Comparison of ENCODE assay signal across 16 cellular contexts in genomic region chr14:67539116-67539515, GRCh38.
DNase-seq lines count a peak whose midpoint lies in the region; ATAC-seq lines count a peak whose summit lies in the region.
"Had no signal": no experiment of that assay in that cellular context is flagged by ENCODE, and none has a peak within 500 bp of the region (broad histone marks: within the 10 kb centered on the region; RNA-seq: fewer than 3 reads in every experiment).

No MANE protein-coding gene starts in this region.

- DNase-seq in caudate nucleus (lab: John Stamatoyannopoulos, UW) (peak in 55 of 61 donors; percentile 15 to 90 (median 62)), hypothalamus (lab: John Stamatoyannopoulos, UW) (peak in 38 of 51 donors; percentile 2 to 91 (median 48)), nucleus accumbens (lab: John Stamatoyannopoulos, UW) (peak in 49 of 56 donors; percentile 15 to 88 (median 69)), cortex of kidney (lab: John Stamatoyannopoulos, UW) (no peak)
- DNase-seq in stimulated activated CD4-positive, alpha-beta T cell treated with anti-CD3 and anti-CD28 coated beads, Interleukin-12 subunit alpha, Interleukin-12 subunit beta, amount 100 ng/mL, for 4 hours: no peak
- DNase-seq: AML-193; Caco-2; effector memory CD8-positive, alpha-beta T cell; mesenchymal stem cell; natural killer cell; NCI-H1105 treated with DMSO at 0.1 percent for 48 hours; NCI-H526; SW 1271; tibial artery had no signal

- peak overlapping the region; percentile 99 for H3K27ac ChIP-seq in caudate nucleus (ENCODE audit: low read depth, low read length)
- H3K27ac ChIP-seq: tibial artery had no signal

- ATAC-seq in GM19463 (IDR thresholded peaks at IDR 0.05; ENCODE audit: unreplicated experiment) (no peak), GM21737 (IDR thresholded peaks at IDR 0.05; ENCODE audit: unreplicated experiment) (no peak)
- ATAC-seq: effector memory CD8-positive, alpha-beta T cell; natural killer cell had no signal

Comparison
In these comparisons a context has a peak if more than half of its experiments do, and no peak if none do; other contexts are left out.
1. DNase-seq: peak in caudate nucleus (55 of 61), hypothalamus (38 of 51) and nucleus accumbens (49 of 56); none in cortex of kidney (single experiment) and stimulated activated CD4-positive, alpha-beta T cell treated with anti-CD3 and anti-CD28 coated beads, Interleukin-12 subunit alpha, Interleukin-12 subunit beta, amount 100 ng/mL, for 4 hours (single experiment).